ENCODE assay signal across 24 cellular contexts in the genomic region with DNA sequence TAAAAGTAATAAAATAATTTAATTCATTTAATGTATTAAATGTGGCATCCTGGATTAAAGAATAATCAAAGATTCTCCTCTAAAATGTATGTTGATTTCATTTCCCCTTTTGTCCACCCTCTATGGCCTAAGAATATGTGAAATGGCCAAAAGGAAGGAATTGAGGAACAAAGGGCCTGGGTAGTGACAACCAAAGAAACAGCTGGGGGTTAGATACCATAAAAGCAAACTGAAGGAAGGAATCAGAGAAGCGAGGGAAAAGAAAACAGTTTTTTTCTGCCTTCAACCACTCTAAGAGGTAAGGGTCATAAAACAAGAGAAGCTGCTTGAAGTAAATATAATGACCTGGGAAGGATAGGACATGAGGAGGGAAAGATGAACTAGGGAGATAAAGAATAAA.
DNase-seq lines count a peak whose midpoint lies in the region; ATAC-seq and TF ChIP-seq lines count a peak whose summit lies in the region.
"Had no signal": no experiment of that assay in that cellular context is flagged by ENCODE, and none has a peak within 500 bp of the region (broad histone marks: within the 10 kb centered on the region; RNA-seq: fewer than 3 reads in every experiment).

No MANE protein-coding gene starts in this region.

- H3K4me3 Mint-ChIP-seq in dendritic cell treated with granulocyte-macrophage colony-stimulating factor and Interleukin-4, amounts not matched to agents 40 ng/mL and 50 ng/mL, for 4 days = peak overlapping the region; percentile 35
- H3K4me3 Mint-ChIP-seq: CD4-positive, alpha-beta T cell; HFFc6; naive thymus-derived CD4-positive, alpha-beta T cell had no signal

- H3K4me3 ChIP-seq in DOHH2 (ENCODE audit: low read length) = no peak overlapping the region
- no peak overlapping the region for H3K4me3 ChIP-seq in neutrophil (ENCODE audit: low read depth in 1 of 2, low read length in 1 of 2)
- H3K4me3 ChIP-seq in uterus = no peak overlapping the region
- H3K4me3 ChIP-seq in esophagus muscularis mucosa = no peak overlapping the region
- H3K4me3 ChIP-seq: colonic mucosa, hepatocyte, lower lobe of right lung, psoas muscle, skin epidermis had no signal

- no peaks in the 10 kb centered on the region for H3K9me2 ChIP-seq in DOHH2 (replicated peaks; ENCODE audit: control insufficient read depth, low read length)

- peaks cover 8% of the 10 kb centered on the region for H3K9me3 Mint-ChIP-seq in dendritic cell treated with granulocyte-macrophage colony-stimulating factor and Interleukin-4, amounts not matched to agents 40 ng/mL and 50 ng/mL, for 4 days
- H3K9me3 Mint-ChIP-seq: CD4-positive, alpha-beta T cell; HFFc6 had no signal

- ATAC-seq in SK-N-SH treated with all-trans-retinoic acid at 6 μM for 48 hours = no peak
- ATAC-seq: lower lobe of right lung; naive thymus-derived CD4-positive, alpha-beta T cell; psoas muscle had no signal

- no peaks in the 10 kb centered on the region for H3K36me3 ChIP-seq in DOHH2 (ENCODE audit: control insufficient read depth, low read length)
- H3K36me3 ChIP-seq in neutrophil = no peaks in the 10 kb centered on the region
- no peaks in the 10 kb centered on the region for H3K36me3 ChIP-seq in uterus
- no peaks in the 10 kb centered on the region for H3K36me3 ChIP-seq in esophagus muscularis mucosa
- H3K36me3 ChIP-seq: brain microvascular endothelial cell, colonic mucosa, lower lobe of right lung had no signal

- no peaks in the 10 kb centered on the region for H3F3A ChIP-seq in DOHH2 (ENCODE audit: control insufficient read depth, insufficient read depth)

- no peak for TF ChIP-seq EP300 in esophagus muscularis mucosa (IDR thresholded peaks at IDR 0.05)

- WGBS in esophagus muscularis mucosa = 67% methylated on average over 1 of the region's 1 CpG

- H3K4me1 ChIP-seq in DOHH2 (ENCODE audit: control insufficient read depth, low read length) (peaks cover 8% of the 10 kb centered on the region), neutrophil (ENCODE audit: control insufficient read depth in 1 of 2, insufficient read depth in 1 of 2, low read depth in 1 of 2, low read length in 1 of 2) (peaks cover 9 to 16% of the 10 kb centered on the region in 2 experiments), uterus (no peaks in the 10 kb centered on the region), esophagus muscularis mucosa (peaks cover 7 to 36% (median 26%) of the 10 kb centered on the region in 4 donors)
- H3K4me1 ChIP-seq: colonic mucosa, psoas muscle had no signal

- CTCF ChIA-PET in GM10248 (lab: Yijun Ruan, JAX) = interaction anchor here (1.3 to 1.4 kb wide), 2 partner anchors 55 to 471 kb away, joined by 3 read pairs; no protein-coding TSS in a partner anchor

- intact Hi-C loops in dendritic cell treated with granulocyte-macrophage colony-stimulating factor and Interleukin-4, amounts not matched to agents 40 ng/mL and 50 ng/mL, for 4 days (cut with micrococcal nuclease) = no loop called here
- intact Hi-C loops in uterus (cut with DNase I; ENCODE audit: low total_unique reads) (no loop called here), esophagus muscularis mucosa (cut with DNase I) (no loop called here)

- H3K4me2 ChIP-seq in DOHH2 (ENCODE audit: low read length) = peak overlapping the region; percentile 2
- H3K4me2 ChIP-seq: hepatocyte had no signal

- no peaks in the 10 kb centered on the region for H3K27me3 ChIP-seq in DOHH2 (ENCODE audit: control insufficient read depth, low read length)
- H3K27me3 ChIP-seq in neutrophil = no peaks in the 10 kb centered on the region
- no peaks in the 10 kb centered on the region for H3K27me3 ChIP-seq in uterus
- H3K27me3 ChIP-seq in esophagus muscularis mucosa = no peaks in the 10 kb centered on the region
- H3K27me3 ChIP-seq: brain microvascular endothelial cell, colonic mucosa, hepatocyte had no signal

- H3K27ac ChIP-seq in DOHH2 (ENCODE audit: low read depth, low read length) (no peak overlapping the region), neutrophil (peak overlapping the region; percentile 13), uterus (peak overlapping the region in 1 of 2 donors; percentile 11), esophagus muscularis mucosa (replicated peaks in 1 of 4) (no peak overlapping the region)
- H3K27ac ChIP-seq: brain microvascular endothelial cell, colonic mucosa, hepatocyte, lower lobe of right lung, psoas muscle, skin epidermis had no signal

- no peaks in the 10 kb centered on the region for H3K36me3 Mint-ChIP-seq in dendritic cell treated with granulocyte-macrophage colony-stimulating factor and Interleukin-4, amounts not matched to agents 40 ng/mL and 50 ng/mL, for 4 days (ENCODE audit: low read depth)

- no peaks in the 10 kb centered on the region for H3K27me3 Mint-ChIP-seq in dendritic cell treated with granulocyte-macrophage colony-stimulating factor and Interleukin-4, amounts not matched to agents 40 ng/mL and 50 ng/mL, for 4 days
- H3K27me3 Mint-ChIP-seq: CD4-positive, alpha-beta T cell; naive thymus-derived CD4-positive, alpha-beta T cell had no signal

- POLR2A ChIA-PET in GM10248 (lab: Yijun Ruan, JAX) = no interaction called here

- H3K4me1 Mint-ChIP-seq in dendritic cell treated with granulocyte-macrophage colony-stimulating factor and Interleukin-4, amounts not matched to agents 40 ng/mL and 50 ng/mL, for 4 days (ENCODE audit: low read depth) = peaks cover 23% of the 10 kb centered on the region

- H3K9me3 ChIP-seq in DOHH2 (ENCODE audit: control insufficient read depth, insufficient read depth, low read length) (no peaks in the 10 kb centered on the region), neutrophil (no peaks in the 10 kb centered on the region), uterus (no peaks in the 10 kb centered on the region), esophagus muscularis mucosa (peaks cover 0 to 7% (median 0%) of the 10 kb centered on the region in 4 donors)
- H3K9me3 ChIP-seq: colonic mucosa, lower lobe of right lung, psoas muscle had no signal

- TF ChIP-seq POLR2A in uterus (IDR thresholded peaks at IDR 0.05) = no peak
- no peak for TF ChIP-seq POLR2A in esophagus muscularis mucosa (IDR thresholded peaks at IDR 0.05; ENCODE audit: low read depth)

- peak overlapping the region; percentile 23 for H3K27ac Mint-ChIP-seq in dendritic cell treated with granulocyte-macrophage colony-stimulating factor and Interleukin-4, amounts not matched to agents 40 ng/mL and 50 ng/mL, for 4 days
- H3K27ac Mint-ChIP-seq: CD4-positive, alpha-beta T cell; HFFc6; naive thymus-derived CD4-positive, alpha-beta T cell had no signal

- no peaks in the 10 kb centered on the region for H4K20me1 ChIP-seq in DOHH2 (ENCODE audit: control insufficient read depth, insufficient read depth, low read depth, low read length)

- H3K79me2 ChIP-seq in DOHH2 (ENCODE audit: control insufficient read depth, low read length) = no peaks in the 10 kb centered on the region
- H3K79me2 ChIP-seq: hepatocyte had no signal

- TF ChIP-seq CTCF in DOHH2 (IDR thresholded peaks at IDR 0.05; ENCODE audit: low read depth, low read length, poor library complexity, severe bottlenecking) (no peak), neutrophil (IDR thresholded peaks at IDR 0.05) (no peak), uterus (IDR thresholded peaks at IDR 0.05) (no peak), esophagus muscularis mucosa (IDR thresholded peaks at IDR 0.05) (no peak), GM10248 (IDR thresholded peaks at IDR 0.05; ENCODE audit: control extremely low read depth, extremely low read depth, low read depth, missing control alignments) (no peak)

- DNase-seq in NOMO-1 treated with DMSO at 0.1 percent for 48 hours (lab: John Stamatoyannopoulos, UW; ENCODE audit: unreplicated experiment) (peak; percentile 89), uterus (no peak), esophagus muscularis mucosa (ENCODE audit: extremely low spot score) (no peak), GM10248 (ENCODE audit: extremely low spot score) (no peak)
- DNase-seq: ACHN; activated CD4-positive, alpha-beta T cell treated with anti-CD3 and anti-CD28 coated beads for 1 hour; brain microvascular endothelial cell; CD4-positive, alpha-beta T cell; colonic mucosa; HFFc6; lower lobe of right lung; naive thymus-derived CD4-positive, alpha-beta T cell; NCI-H1092 treated with DMSO at 0.1 percent for 48 hours; NCI-H2081 treated with DMSO at 0.1 percent for 48 hours; NCI-H524 treated with DMSO at 0.1 percent for 48 hours; psoas muscle; SHP77 treated with DMSO at 0.1 percent for 48 hours; stimulated activated CD4-positive, alpha-beta T cell treated with anti-CD3 and anti-CD28 coated beads, Interleukin-4, amount 100 ng/mL, for 1 hour had no signal

TF ChIP-seq in SK-N-SH treated with all-trans-retinoic acid at 6 μM for 48 hours, 23 proteins besides CTCF, POLR2A, EP300 and RAD21:
- no peak for TF ChIP-seq PPARA (CRISPR knock-in tag; IDR thresholded peaks at IDR 0.05; ENCODE audit: borderline replicate concordance)
- no peak for TF ChIP-seq ZNF8 (CRISPR knock-in tag; IDR thresholded peaks at IDR 0.05)
- TF ChIP-seq ZC3H10 (CRISPR knock-in tag; IDR thresholded peaks at IDR 0.05) = no peak
- no peak for TF ChIP-seq TOX (CRISPR knock-in tag; IDR thresholded peaks at IDR 0.05; ENCODE audit: borderline replicate concordance)
- no peak for TF ChIP-seq ESRRG (CRISPR knock-in tag; IDR thresholded peaks at IDR 0.05)
- TF ChIP-seq, protein P1, sequence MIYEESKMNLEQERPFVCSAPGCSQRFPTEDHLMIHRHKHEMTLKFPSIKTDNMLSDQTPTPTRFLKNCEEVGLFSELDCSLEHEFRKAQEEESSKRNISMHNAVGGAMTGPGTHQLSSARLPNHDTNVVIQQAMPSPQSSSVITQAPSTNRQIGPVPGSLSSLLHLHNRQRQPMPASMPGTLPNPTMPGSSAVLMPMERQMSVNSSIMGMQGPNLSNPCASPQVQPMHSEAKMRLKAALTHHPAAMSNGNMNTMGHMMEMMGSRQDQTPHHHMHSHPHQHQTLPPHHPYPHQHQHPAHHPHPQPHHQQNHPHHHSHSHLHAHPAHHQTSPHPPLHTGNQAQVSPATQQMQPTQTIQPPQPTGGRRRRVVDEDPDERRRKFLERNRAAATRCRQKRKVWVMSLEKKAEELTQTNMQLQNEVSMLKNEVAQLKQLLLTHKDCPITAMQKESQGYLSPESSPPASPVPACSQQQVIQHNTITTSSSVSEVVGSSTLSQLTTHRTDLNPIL (CRISPR knock-in tag; IDR thresholded peaks at IDR 0.05; ENCODE audit: low read depth) = no peak
- TF ChIP-seq OSR1 (CRISPR knock-in tag; IDR thresholded peaks at IDR 0.05) = no peak
- no peak for TF ChIP-seq SNAI2 (CRISPR knock-in tag; IDR thresholded peaks at IDR 0.05)
- no peak for TF ChIP-seq ZNF565 (CRISPR knock-in tag; conservative IDR thresholded peaks at IDR 0.05; ENCODE audit: low read depth)
TF ChIP-seq in SK-N-SH treated with all-trans-retinoic acid at 6 μM for 48 hours: peak in this region for 0.
